24 cellular contexts compared by ENCODE assay signal in genomic region chr5:21649969-21650368, GRCh38.
DNase-seq lines count a peak whose midpoint lies in the region.
"Had no signal": no experiment of that assay in that cellular context is flagged by ENCODE, and none has a peak within 500 bp of the region (broad histone marks: within the 10 kb centered on the region; RNA-seq: fewer than 3 reads in every experiment).

No MANE protein-coding gene starts in this region.

- peaks cover 4% of the 10 kb centered on the region for H3K9me3 Mint-ChIP-seq in activated T-helper 2 cell treated with anti-CD3 and anti-CD28 coated beads, Interferon-gamma antibody, Interleukin-2, Interleukin-4, amounts not matched to agents 10 μg/mL and 5 μg/mL and 100 μg/mL, durations not matched to agents 14 hours and 24 hours and 36 hours
- H3K9me3 Mint-ChIP-seq: activated T-helper 1 cell treated with anti-CD3 and anti-CD28 coated beads, Interleukin-12 subunit alpha, Interleukin-12 subunit beta, Interleukin-2, Interleukin-4 antibody, amounts not matched to agents 30 ng/mL and 10 ng/mL and 1 ng/mL, durations not matched to agents 14 hours and 24 hours and 36 hours; CD4-positive, alpha-beta T cell; IgD-negative memory B cell had no signal

- no peaks in the 10 kb centered on the region for H3K36me3 Mint-ChIP-seq in activated T-helper 2 cell treated with anti-CD3 and anti-CD28 coated beads, Interferon-gamma antibody, Interleukin-2, Interleukin-4, amounts not matched to agents 10 μg/mL and 5 μg/mL and 100 μg/mL, durations not matched to agents 14 hours and 24 hours and 36 hours (ENCODE audit: low read depth)
- H3K36me3 Mint-ChIP-seq: activated naive CD4-positive, alpha-beta T cell treated with anti-CD3 and anti-CD28 coated beads, Interleukin-2, amount 50 U/mL, for 72 hours; IgD-negative memory B cell had no signal

- intact Hi-C loops in activated T-helper 2 cell treated with anti-CD3 and anti-CD28 coated beads, Interferon-gamma antibody, Interleukin-2, Interleukin-4, amounts not matched to agents 10 μg/mL and 5 μg/mL and 100 μg/mL, durations not matched to agents 14 hours and 24 hours and 36 hours (cut with micrococcal nuclease): no loop called here

- no peak overlapping the region for H3K27ac Mint-ChIP-seq in activated T-helper 2 cell treated with anti-CD3 and anti-CD28 coated beads, Interferon-gamma antibody, Interleukin-2, Interleukin-4, amounts not matched to agents 10 μg/mL and 5 μg/mL and 100 μg/mL, durations not matched to agents 14 hours and 24 hours and 36 hours
- H3K27ac Mint-ChIP-seq: activated naive CD4-positive, alpha-beta T cell treated with anti-CD3 and anti-CD28 coated beads, Interleukin-2, amount 50 U/mL, for 72 hours; activated T-helper 1 cell treated with anti-CD3 and anti-CD28 coated beads, Interleukin-12 subunit alpha, Interleukin-12 subunit beta, Interleukin-2, Interleukin-4 antibody, amounts not matched to agents 30 ng/mL and 10 ng/mL and 1 ng/mL, durations not matched to agents 14 hours and 24 hours and 36 hours; CD4-positive, alpha-beta T cell; IgD-negative memory B cell had no signal

- DNase-seq in Daoy (ENCODE audit: low read depth) (peak; percentile 54), NCI-H1417 treated with DMSO at 0.1 percent for 48 hours (lab: John Stamatoyannopoulos, UW) (peak; percentile 33), NCI-H748 (lab: John Stamatoyannopoulos, UW; ENCODE audit: unreplicated experiment) (peak; percentile 91), kidney tubule cell (ENCODE audit: low spot score) (peak; percentile 2), GF-D8 (lab: John Stamatoyannopoulos, UW) (no peak), glomerular visceral epithelial cell (ENCODE audit: extremely low spot score) (no peak)
- no peak for DNase-seq in activated effector memory CD4-positive, alpha-beta T cell treated with Interleukin-2 at 50 U/mL for 16 hours
- no peak for DNase-seq in activated T-helper 2 cell treated with anti-CD3 and anti-CD28 coated beads, Interferon-gamma antibody, Interleukin-2, Interleukin-4, amounts not matched to agents 10 μg/mL and 5 μg/mL and 100 μg/mL, durations not matched to agents 14 hours and 24 hours and 36 hours (ENCODE audit: low spot score)
- DNase-seq: activated CD4-positive, alpha-beta T cell treated with anti-CD3 and anti-CD28 coated beads, Interleukin-2, amount 50 U/mL, for 1 hour; aorta; caudate nucleus; CD4-positive, alpha-beta T cell; dermis blood vessel endothelial cell; left ventricle myocardium inferior; NCI-H1694; NCI-H524 treated with DMSO at 0.1 percent for 48 hours; stimulated activated CD4-positive, alpha-beta T cell treated with anti-CD3 and anti-CD28 coated beads, Interleukin-2, amount 100 ng/mL, for 24 hours; substantia nigra; T-helper 2 cell; upper lobe of right lung; WERI-Rb-1 had no signal

- no peaks in the 10 kb centered on the region for H3K27me3 Mint-ChIP-seq in activated T-helper 2 cell treated with anti-CD3 and anti-CD28 coated beads, Interferon-gamma antibody, Interleukin-2, Interleukin-4, amounts not matched to agents 10 μg/mL and 5 μg/mL and 100 μg/mL, durations not matched to agents 14 hours and 24 hours and 36 hours (ENCODE audit: low read depth)
- H3K27me3 Mint-ChIP-seq: CD4-positive, alpha-beta T cell; IgD-negative memory B cell had no signal

- H3K4me3 Mint-ChIP-seq in activated T-helper 2 cell treated with anti-CD3 and anti-CD28 coated beads, Interferon-gamma antibody, Interleukin-2, Interleukin-4, amounts not matched to agents 10 μg/mL and 5 μg/mL and 100 μg/mL, durations not matched to agents 14 hours and 24 hours and 36 hours (ENCODE audit: low read depth): no peak overlapping the region
- H3K4me3 Mint-ChIP-seq: activated T-helper 1 cell treated with anti-CD3 and anti-CD28 coated beads, Interleukin-12 subunit alpha, Interleukin-12 subunit beta, Interleukin-2, Interleukin-4 antibody, amounts not matched to agents 30 ng/mL and 10 ng/mL and 1 ng/mL, durations not matched to agents 14 hours and 24 hours and 36 hours; CD4-positive, alpha-beta T cell; IgD-negative memory B cell had no signal

- H3K4me1 Mint-ChIP-seq in activated T-helper 2 cell treated with anti-CD3 and anti-CD28 coated beads, Interferon-gamma antibody, Interleukin-2, Interleukin-4, amounts not matched to agents 10 μg/mL and 5 μg/mL and 100 μg/mL, durations not matched to agents 14 hours and 24 hours and 36 hours (ENCODE audit: low read depth): no peaks in the 10 kb centered on the region
- H3K4me1 Mint-ChIP-seq: IgD-negative memory B cell had no signal

Comparison
In these comparisons a context has a peak if more than half of its experiments do, and no peak if none do; other contexts are left out.
1. DNase-seq: peak in Daoy (single experiment), NCI-H1417 treated with DMSO at 0.1 percent for 48 hours (single experiment), NCI-H748 (single experiment) and kidney tubule cell (single experiment); none in GF-D8 (single experiment), glomerular visceral epithelial cell (single experiment), activated effector memory CD4-positive, alpha-beta T cell treated with Interleukin-2 at 50 U/mL for 16 hours (single experiment) and activated T-helper 2 cell treated with anti-CD3 and anti-CD28 coated beads, Interferon-gamma antibody, Interleukin-2, Interleukin-4, amounts not matched to agents 10 μg/mL and 5 μg/mL and 100 μg/mL, durations not matched to agents 14 hours and 24 hours and 36 hours (single experiment).